7 cellular contexts compared by ENCODE assay signal in genomic region chr1:4149281-4149680, GRCh38.
"Had no signal": no experiment of that assay in that cellular context is flagged by ENCODE, and none has a peak within 500 bp of the region (broad histone marks: within the 10 kb centered on the region; RNA-seq: fewer than 3 reads in every experiment).

No MANE protein-coding gene starts in this region.

- H3K9me3 Mint-ChIP-seq: H9, IgD-negative memory B cell had no signal

- H2AFZ ChIP-seq: GM23338 had no signal

- ATAC-seq: GM23338 had no signal

- H3K4me2 ChIP-seq: GM23338 had no signal

- H3K4me3 Mint-ChIP-seq: GM23338, H9, HFFc6, IgD-negative memory B cell had no signal

- DNase-seq: H9, HCEC 1CT, HFFc6, KBM-7 had no signal

- H3K4me1 Mint-ChIP-seq: GM23338, IgD-negative memory B cell had no signal

- H3K27ac ChIP-seq: HL-60 had no signal

- H3K4me3 ChIP-seq: GM23338 had no signal

- H3K27ac Mint-ChIP-seq: GM23338, H9, HFFc6, IgD-negative memory B cell had no signal
